ENCODE assay signal across 26 cellular contexts in genomic region chr16:4058386-4058785, GRCh38. TPM values are rescaled to one million over a fixed set of nuclear protein-coding genes. Genes with fewer than 3 reads are reported as not detected.
DNase-seq lines count a peak whose midpoint lies in the region; ATAC-seq and TF ChIP-seq lines count a peak whose summit lies in the region.
"Had no signal": no experiment of that assay in that cellular context is flagged by ENCODE, and none has a peak within 500 bp of the region (broad histone marks: within the 10 kb centered on the region; RNA-seq: fewer than 3 reads in every experiment).

No MANE protein-coding gene starts in this region.

- peaks cover 43 to 55% of the 10 kb centered on the region in 2 donors for H3K4me1 Mint-ChIP-seq in natural killer cell treated with Interleukin-12 subunit alpha and Interleukin-12 subunit beta and Interleukin-15 and Interleukin-18, amount 100 ng/mL, for 72 hours (ENCODE audit: low read depth in 2 of 2)
- H3K4me1 Mint-ChIP-seq in activated T-cell treated with anti-CD3 and anti-CD28 coated beads, Interleukin-2, amount 50 U/mL, for 4 hours (ENCODE audit: low read depth), result peaks cover 22% of the 10 kb centered on the region
- H3K4me1 Mint-ChIP-seq: activated B cell treated with CpG ODN at 0.5 μM for 24 hours, IgD-negative memory B cell, mesothelial cell of epicardium had no signal

- peaks cover 36% of the 10 kb centered on the region for H3K36me3 Mint-ChIP-seq in natural killer cell treated with Interleukin-12 subunit alpha and Interleukin-12 subunit beta and Interleukin-15 and Interleukin-18, amount 100 ng/mL, for 72 hours
- peaks cover 9% of the 10 kb centered on the region for H3K36me3 Mint-ChIP-seq in activated T-cell treated with anti-CD3 and anti-CD28 coated beads, Interleukin-2, amount 50 U/mL, for 4 hours (ENCODE audit: insufficient read depth)

- H3K4me3 Mint-ChIP-seq in natural killer cell treated with Interleukin-12 subunit alpha and Interleukin-12 subunit beta and Interleukin-15 and Interleukin-18, amount 100 ng/mL, for 72 hours, result peak overlapping the region; percentile 76
- H3K4me3 Mint-ChIP-seq in activated T-cell treated with anti-CD3 and anti-CD28 coated beads, Interleukin-2, amount 50 U/mL, for 4 hours, result no peak overlapping the region
- H3K4me3 Mint-ChIP-seq: activated B cell treated with CpG ODN at 0.5 μM for 24 hours; activated CD4-positive, alpha-beta memory T cell treated with anti-CD3 and anti-CD28 coated beads, Interleukin-2, amount 10 ng/mL, durations not matched to agents 7 days and 5 days; activated naive CD4-positive, alpha-beta T cell treated with anti-CD3 and anti-CD28 coated beads, Interleukin-2, amount 10 ng/mL, durations not matched to agents 7 days and 5 days; mesothelial cell of epicardium; T-helper 2 cell treated with Interferon-gamma antibody and Interleukin-4, amounts not matched to agents 5 μg/mL and 100 μg/mL, for 36 hours had no signal

- no peak for TF ChIP-seq RAD21 in Ishikawa (IDR thresholded peaks at IDR 0.05; ENCODE audit: low read depth)

- TF ChIP-seq CTCF in choroid plexus epithelial cell (conservative IDR thresholded peaks at IDR 0.05; ENCODE audit: low read depth, low read length), result no peak

- DNase-seq in COLO829 (ENCODE audit: low spot score) (peak; percentile 9), choroid plexus epithelial cell (ENCODE audit: low read depth) (peak; percentile 46)
- DNase-seq in natural killer cell treated with Interleukin-12 subunit alpha and Interleukin-12 subunit beta and Interleukin-15 and Interleukin-18, amount 100 ng/mL, for 72 hours (ENCODE audit: low spot score), result no peak
- DNase-seq in activated naive CD4-positive, alpha-beta T cell treated with Interleukin-2 at 50 U/mL for 16 hours, result no peak
- DNase-seq in activated T-cell treated with anti-CD3 and anti-CD28 coated beads, Interleukin-2, amount 50 U/mL, for 4 hours, result no peak
- DNase-seq: activated B cell treated with CpG ODN at 0.5 μM for 24 hours; activated CD4-positive, alpha-beta memory T cell treated with anti-CD3 and anti-CD28 coated beads, Interleukin-2, amount 10 ng/mL, durations not matched to agents 7 days and 5 days; activated naive CD4-positive, alpha-beta T cell treated with anti-CD3 and anti-CD28 coated beads, Interleukin-2, amount 10 ng/mL, durations not matched to agents 7 days and 5 days; aorta; effector CD8-positive, alpha-beta T cell; glutamatergic neuron; left ventricle myocardium inferior; NCI-H1436; NCI-H446; stimulated activated CD4-positive, alpha-beta T cell treated with anti-CD3 and anti-CD28 coated beads, Interleukin-1b, Interleukin-23, amount 100 ng/mL, for 48 hours; stimulated activated naive CD4-positive, alpha-beta T cell treated with Interleukin-2 at 50 U/mL for 16 hours had no signal

- H3K27ac Mint-ChIP-seq in natural killer cell treated with Interleukin-12 subunit alpha and Interleukin-12 subunit beta and Interleukin-15 and Interleukin-18, amount 100 ng/mL, for 72 hours, result peak overlapping the region; percentile 90 to 96
- H3K27ac Mint-ChIP-seq: activated B cell treated with CpG ODN at 0.5 μM for 24 hours; activated CD4-positive, alpha-beta memory T cell treated with anti-CD3 and anti-CD28 coated beads, Interleukin-2, amount 10 ng/mL, durations not matched to agents 7 days and 5 days; activated naive CD4-positive, alpha-beta T cell treated with anti-CD3 and anti-CD28 coated beads, Interleukin-2, amount 10 ng/mL, durations not matched to agents 7 days and 5 days; IgD-negative memory B cell; mesothelial cell of epicardium; T-helper 2 cell treated with Interferon-gamma antibody and Interleukin-4, amounts not matched to agents 5 μg/mL and 100 μg/mL, for 36 hours had no signal

- peaks cover 6% of the 10 kb centered on the region for H3K9me3 Mint-ChIP-seq in natural killer cell treated with Interleukin-12 subunit alpha and Interleukin-12 subunit beta and Interleukin-15 and Interleukin-18, amount 100 ng/mL, for 72 hours
- H3K9me3 Mint-ChIP-seq in activated T-cell treated with anti-CD3 and anti-CD28 coated beads, Interleukin-2, amount 50 U/mL, for 4 hours, result peaks cover 16% of the 10 kb centered on the region

- no peaks in the 10 kb centered on the region for H3K27me3 Mint-ChIP-seq in natural killer cell treated with Interleukin-12 subunit alpha and Interleukin-12 subunit beta and Interleukin-15 and Interleukin-18, amount 100 ng/mL, for 72 hours
- H3K27me3 Mint-ChIP-seq in activated T-cell treated with anti-CD3 and anti-CD28 coated beads, Interleukin-2, amount 50 U/mL, for 4 hours (ENCODE audit: low read depth), result no peaks in the 10 kb centered on the region
- H3K27me3 Mint-ChIP-seq: activated B cell treated with CpG ODN at 0.5 μM for 24 hours; activated CD4-positive, alpha-beta memory T cell treated with anti-CD3 and anti-CD28 coated beads, Interleukin-2, amount 10 ng/mL, durations not matched to agents 7 days and 5 days; IgD-negative memory B cell had no signal

- no peak for ATAC-seq in natural killer cell treated with Interleukin-12 subunit alpha and Interleukin-12 subunit beta and Interleukin-15 and Interleukin-18, amount 100 ng/mL, for 72 hours
- ATAC-seq in GM19452 (IDR thresholded peaks at IDR 0.05; ENCODE audit: unreplicated experiment) (no peak), HG03039 (IDR thresholded peaks at IDR 0.05; ENCODE audit: unreplicated experiment) (no peak)
- ATAC-seq in activated T-cell treated with anti-CD3 and anti-CD28 coated beads, Interleukin-2, amount 50 U/mL, for 4 hours, result no peak
- ATAC-seq: HCT116 had no signal

- TF ChIP-seq EP300 in Ishikawa (IDR thresholded peaks at IDR 0.05; ENCODE audit: borderline replicate concordance), result peak; percentile 37; the same call in 1 of the 2 replicates

- H3K4me3 ChIP-seq in choroid plexus epithelial cell (ENCODE audit: low read depth, low read length), result no peak overlapping the region
- H3K4me3 ChIP-seq: esophagus muscularis mucosa, left ventricle myocardium inferior, SK-N-MC, tibial nerve had no signal

TF ChIP-seq in Ishikawa, 13 proteins besides CTCF, POLR2A, EP300 and RAD21:
- TF ChIP-seq CREB1 (IDR thresholded peaks at IDR 0.05; ENCODE audit: low read depth) (peak; percentile 47), FOXM1 (IDR thresholded peaks at IDR 0.05; ENCODE audit: borderline replicate concordance, low read depth) (no peak), TCF12 (IDR thresholded peaks at IDR 0.05; ENCODE audit: low read depth) (peak; percentile 25; the same call in 1 of the 2 replicates), CEBPB (IDR thresholded peaks at IDR 0.05) (no peak), ZBTB7A (IDR thresholded peaks at IDR 0.05; ENCODE audit: low read depth) (no peak), YY1 (IDR thresholded peaks at IDR 0.05; ENCODE audit: low read depth) (no peak)
- TF ChIP-seq, protein P1, sequence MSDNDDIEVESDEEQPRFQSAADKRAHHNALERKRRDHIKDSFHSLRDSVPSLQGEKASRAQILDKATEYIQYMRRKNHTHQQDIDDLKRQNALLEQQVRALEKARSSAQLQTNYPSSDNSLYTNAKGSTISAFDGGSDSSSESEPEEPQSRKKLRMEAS (IDR thresholded peaks at IDR 0.05), result no peak
- TF ChIP-seq, protein P2, sequence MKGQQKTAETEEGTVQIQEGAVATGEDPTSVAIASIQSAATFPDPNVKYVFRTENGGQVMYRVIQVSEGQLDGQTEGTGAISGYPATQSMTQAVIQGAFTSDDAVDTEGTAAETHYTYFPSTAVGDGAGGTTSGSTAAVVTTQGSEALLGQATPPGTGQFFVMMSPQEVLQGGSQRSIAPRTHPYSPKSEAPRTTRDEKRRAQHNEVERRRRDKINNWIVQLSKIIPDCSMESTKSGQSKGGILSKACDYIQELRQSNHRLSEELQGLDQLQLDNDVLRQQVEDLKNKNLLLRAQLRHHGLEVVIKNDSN (IDR thresholded peaks at IDR 0.05), result no peak
TF ChIP-seq in Ishikawa: peak in this region for 2.

RNA-seq across cellular contexts. Expression of gene ADCY9, which starts 57.9 kb away (rescaled TPM):
- total RNA-seq in natural killer cell treated with Interleukin-12 subunit alpha and Interleukin-12 subunit beta and Interleukin-15 and Interleukin-18, amount 100 ng/mL, for 72 hours, result 10 to 100 TPM; 11.1 to 23.6 TPM
- total RNA-seq in activated T-cell treated with anti-CD3 and anti-CD28 coated beads, Interleukin-2, amount 50 U/mL, for 4 hours, result 1 to 10 TPM; 4.2 to 5.7 (median 5.2) TPM

Comparison
In these comparisons a context has a peak if more than half of its experiments do, and no peak if none do; other contexts are left out.
1. DNase-seq: peak in COLO829 (single experiment) and choroid plexus epithelial cell (single experiment); none in natural killer cell treated with Interleukin-12 subunit alpha and Interleukin-12 subunit beta and Interleukin-15 and Interleukin-18, amount 100 ng/mL, for 72 hours (single experiment), activated naive CD4-positive, alpha-beta T cell treated with Interleukin-2 at 50 U/mL for 16 hours (single experiment) and activated T-cell treated with anti-CD3 and anti-CD28 coated beads, Interleukin-2, amount 50 U/mL, for 4 hours (single experiment).